ENCODE assay signal across 2 cellular contexts in the genomic region with DNA sequence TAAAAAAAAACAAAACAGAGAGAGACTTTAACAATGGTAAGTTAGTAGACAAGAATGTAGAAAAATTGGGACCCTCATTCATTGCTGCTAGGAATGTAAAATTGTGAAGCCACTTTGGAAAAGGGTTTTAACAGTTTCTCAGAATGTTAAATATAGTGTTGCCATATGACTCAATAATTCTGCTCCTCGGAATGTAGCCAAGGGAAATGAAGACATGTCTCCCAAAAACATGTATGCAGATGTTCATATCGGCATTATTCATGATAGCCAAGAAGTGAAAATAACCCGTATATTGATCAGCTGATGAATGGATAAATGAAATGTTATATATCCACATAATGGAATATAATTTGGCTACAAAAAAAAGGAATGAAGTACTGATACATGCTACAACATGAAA.
TF ChIP-seq lines count a peak whose summit lies in the region.

No MANE protein-coding gene starts in this region.

TF ChIP-seq in SK-N-SH, 30 proteins besides CTCF, POLR2A, EP300 and RAD21 (continued from another document):
- TF ChIP-seq, protein P1, sequence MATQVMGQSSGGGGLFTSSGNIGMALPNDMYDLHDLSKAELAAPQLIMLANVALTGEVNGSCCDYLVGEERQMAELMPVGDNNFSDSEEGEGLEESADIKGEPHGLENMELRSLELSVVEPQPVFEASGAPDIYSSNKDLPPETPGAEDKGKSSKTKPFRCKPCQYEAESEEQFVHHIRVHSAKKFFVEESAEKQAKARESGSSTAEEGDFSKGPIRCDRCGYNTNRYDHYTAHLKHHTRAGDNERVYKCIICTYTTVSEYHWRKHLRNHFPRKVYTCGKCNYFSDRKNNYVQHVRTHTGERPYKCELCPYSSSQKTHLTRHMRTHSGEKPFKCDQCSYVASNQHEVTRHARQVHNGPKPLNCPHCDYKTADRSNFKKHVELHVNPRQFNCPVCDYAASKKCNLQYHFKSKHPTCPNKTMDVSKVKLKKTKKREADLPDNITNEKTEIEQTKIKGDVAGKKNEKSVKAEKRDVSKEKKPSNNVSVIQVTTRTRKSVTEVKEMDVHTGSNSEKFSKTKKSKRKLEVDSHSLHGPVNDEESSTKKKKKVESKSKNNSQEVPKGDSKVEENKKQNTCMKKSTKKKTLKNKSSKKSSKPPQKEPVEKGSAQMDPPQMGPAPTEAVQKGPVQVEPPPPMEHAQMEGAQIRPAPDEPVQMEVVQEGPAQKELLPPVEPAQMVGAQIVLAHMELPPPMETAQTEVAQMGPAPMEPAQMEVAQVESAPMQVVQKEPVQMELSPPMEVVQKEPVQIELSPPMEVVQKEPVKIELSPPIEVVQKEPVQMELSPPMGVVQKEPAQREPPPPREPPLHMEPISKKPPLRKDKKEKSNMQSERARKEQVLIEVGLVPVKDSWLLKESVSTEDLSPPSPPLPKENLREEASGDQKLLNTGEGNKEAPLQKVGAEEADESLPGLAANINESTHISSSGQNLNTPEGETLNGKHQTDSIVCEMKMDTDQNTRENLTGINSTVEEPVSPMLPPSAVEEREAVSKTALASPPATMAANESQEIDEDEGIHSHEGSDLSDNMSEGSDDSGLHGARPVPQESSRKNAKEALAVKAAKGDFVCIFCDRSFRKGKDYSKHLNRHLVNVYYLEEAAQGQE (IDR thresholded peaks at IDR 0.05; ENCODE audit: low read depth, low read length) = no peak
- TF ChIP-seq, protein P2, sequence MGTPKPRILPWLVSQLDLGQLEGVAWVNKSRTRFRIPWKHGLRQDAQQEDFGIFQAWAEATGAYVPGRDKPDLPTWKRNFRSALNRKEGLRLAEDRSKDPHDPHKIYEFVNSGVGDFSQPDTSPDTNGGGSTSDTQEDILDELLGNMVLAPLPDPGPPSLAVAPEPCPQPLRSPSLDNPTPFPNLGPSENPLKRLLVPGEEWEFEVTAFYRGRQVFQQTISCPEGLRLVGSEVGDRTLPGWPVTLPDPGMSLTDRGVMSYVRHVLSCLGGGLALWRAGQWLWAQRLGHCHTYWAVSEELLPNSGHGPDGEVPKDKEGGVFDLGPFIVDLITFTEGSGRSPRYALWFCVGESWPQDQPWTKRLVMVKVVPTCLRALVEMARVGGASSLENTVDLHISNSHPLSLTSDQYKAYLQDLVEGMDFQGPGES (IDR thresholded peaks at IDR 0.05; ENCODE audit: low read depth, low read length) = no peak
- TF ChIP-seq MXI1 (IDR thresholded peaks at IDR 0.05; ENCODE audit: low read depth, low read length) = no peak
- TF ChIP-seq FOXJ3 (CRISPR knock-in tag; IDR thresholded peaks at IDR 0.05) = no peak
- TF ChIP-seq RCOR1 (IDR thresholded peaks at IDR 0.05; ENCODE audit: low read length) = no peak
- TF ChIP-seq SMC3 (IDR thresholded peaks at IDR 0.05; ENCODE audit: low read depth, low read length) = no peak
- TF ChIP-seq, protein P3, sequence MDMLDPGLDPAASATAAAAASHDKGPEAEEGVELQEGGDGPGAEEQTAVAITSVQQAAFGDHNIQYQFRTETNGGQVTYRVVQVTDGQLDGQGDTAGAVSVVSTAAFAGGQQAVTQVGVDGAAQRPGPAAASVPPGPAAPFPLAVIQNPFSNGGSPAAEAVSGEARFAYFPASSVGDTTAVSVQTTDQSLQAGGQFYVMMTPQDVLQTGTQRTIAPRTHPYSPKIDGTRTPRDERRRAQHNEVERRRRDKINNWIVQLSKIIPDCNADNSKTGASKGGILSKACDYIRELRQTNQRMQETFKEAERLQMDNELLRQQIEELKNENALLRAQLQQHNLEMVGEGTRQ (IDR thresholded peaks at IDR 0.05; ENCODE audit: borderline replicate concordance, low read depth, low read length) = no peak
- no peak for TF ChIP-seq TEAD4 (IDR thresholded peaks at IDR 0.05; ENCODE audit: borderline replicate concordance, insufficient read depth)
- no peak for TF ChIP-seq TAF1 (IDR thresholded peaks at IDR 0.05; ENCODE audit: borderline replicate concordance, low read depth, low read length)
- TF ChIP-seq GATA2 (CRISPR knock-in tag; IDR thresholded peaks at IDR 0.05) = no peak
- TF ChIP-seq YY1 (IDR thresholded peaks at IDR 0.05; ENCODE audit: low read depth) = no peak
- TF ChIP-seq POLR2AphosphoS5 (IDR thresholded peaks at IDR 0.05; ENCODE audit: low read depth, low read length) = no peak
- TF ChIP-seq JUND (IDR thresholded peaks at IDR 0.05) = no peak
- TF ChIP-seq FOXM1 (IDR thresholded peaks at IDR 0.05; ENCODE audit: low read depth) = no peak
- no peak for TF ChIP-seq MEF2A (IDR thresholded peaks at IDR 0.05; ENCODE audit: borderline replicate concordance, low read depth)
- TF ChIP-seq RXRA (IDR thresholded peaks at IDR 0.05; ENCODE audit: borderline replicate concordance, low read depth) = no peak
- TF ChIP-seq CHD2 (IDR thresholded peaks at IDR 0.05; ENCODE audit: low read length, partially characterized antibody) = no peak
TF ChIP-seq in SK-N-SH: peak in this region for 0.

TF ChIP-seq in SK-N-SH treated with all-trans-retinoic acid at 6 μM for 48 hours, 23 proteins besides CTCF, POLR2A, EP300 and RAD21 (continued from another document):
- no peak for TF ChIP-seq ZNF565 (CRISPR knock-in tag; conservative IDR thresholded peaks at IDR 0.05; ENCODE audit: low read depth)
- TF ChIP-seq, protein P4, sequence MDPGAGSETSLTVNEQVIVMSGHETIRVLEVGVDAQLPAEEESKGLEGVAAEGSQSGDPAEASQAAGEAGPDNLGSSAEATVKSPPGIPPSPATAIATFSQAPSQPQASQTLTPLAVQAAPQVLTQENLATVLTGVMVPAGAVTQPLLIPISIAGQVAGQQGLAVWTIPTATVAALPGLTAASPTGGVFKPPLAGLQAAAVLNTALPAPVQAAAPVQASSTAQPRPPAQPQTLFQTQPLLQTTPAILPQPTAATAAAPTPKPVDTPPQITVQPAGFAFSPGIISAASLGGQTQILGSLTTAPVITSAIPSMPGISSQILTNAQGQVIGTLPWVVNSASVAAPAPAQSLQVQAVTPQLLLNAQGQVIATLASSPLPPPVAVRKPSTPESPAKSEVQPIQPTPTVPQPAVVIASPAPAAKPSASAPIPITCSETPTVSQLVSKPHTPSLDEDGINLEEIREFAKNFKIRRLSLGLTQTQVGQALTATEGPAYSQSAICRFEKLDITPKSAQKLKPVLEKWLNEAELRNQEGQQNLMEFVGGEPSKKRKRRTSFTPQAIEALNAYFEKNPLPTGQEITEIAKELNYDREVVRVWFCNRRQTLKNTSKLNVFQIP (CRISPR knock-in tag; IDR thresholded peaks at IDR 0.05; ENCODE audit: borderline replicate concordance, low read depth) = no peak
- TF ChIP-seq ZNF70 (CRISPR knock-in tag; IDR thresholded peaks at IDR 0.05) = no peak
- TF ChIP-seq ZFP30 (CRISPR knock-in tag; IDR thresholded peaks at IDR 0.05) = no peak
- TF ChIP-seq, protein P5, sequence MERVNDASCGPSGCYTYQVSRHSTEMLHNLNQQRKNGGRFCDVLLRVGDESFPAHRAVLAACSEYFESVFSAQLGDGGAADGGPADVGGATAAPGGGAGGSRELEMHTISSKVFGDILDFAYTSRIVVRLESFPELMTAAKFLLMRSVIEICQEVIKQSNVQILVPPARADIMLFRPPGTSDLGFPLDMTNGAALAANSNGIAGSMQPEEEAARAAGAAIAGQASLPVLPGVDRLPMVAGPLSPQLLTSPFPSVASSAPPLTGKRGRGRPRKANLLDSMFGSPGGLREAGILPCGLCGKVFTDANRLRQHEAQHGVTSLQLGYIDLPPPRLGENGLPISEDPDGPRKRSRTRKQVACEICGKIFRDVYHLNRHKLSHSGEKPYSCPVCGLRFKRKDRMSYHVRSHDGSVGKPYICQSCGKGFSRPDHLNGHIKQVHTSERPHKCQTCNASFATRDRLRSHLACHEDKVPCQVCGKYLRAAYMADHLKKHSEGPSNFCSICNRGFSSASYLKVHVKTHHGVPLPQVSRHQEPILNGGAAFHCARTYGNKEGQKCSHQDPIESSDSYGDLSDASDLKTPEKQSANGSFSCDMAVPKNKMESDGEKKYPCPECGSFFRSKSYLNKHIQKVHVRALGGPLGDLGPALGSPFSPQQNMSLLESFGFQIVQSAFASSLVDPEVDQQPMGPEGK (CRISPR knock-in tag; IDR thresholded peaks at IDR 0.05; ENCODE audit: borderline replicate concordance) = no peak
- TF ChIP-seq ISL1 (CRISPR knock-in tag; IDR thresholded peaks at IDR 0.05) = no peak
